In the genomic region with DNA sequence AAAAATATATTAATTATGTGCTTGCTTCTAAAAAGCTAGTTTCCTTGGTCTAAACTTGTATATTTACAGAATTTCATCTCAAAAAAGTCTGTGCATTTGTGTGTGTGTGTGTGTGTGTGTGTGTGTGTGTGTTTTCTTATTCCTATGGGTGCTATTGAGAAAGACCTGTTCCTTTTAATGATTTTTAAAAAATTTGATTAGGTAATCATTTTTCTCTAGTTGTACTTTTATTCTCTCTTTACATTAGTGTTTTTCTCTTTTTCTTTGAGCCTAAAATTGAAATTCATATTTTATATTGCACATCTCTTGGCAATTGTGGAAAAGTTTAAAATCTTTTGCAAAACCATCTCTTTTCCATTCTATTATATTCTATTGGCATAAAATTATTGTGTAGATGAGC, we compare ENCODE assay signal across 7 cellular contexts.
"Had no signal": no experiment of that assay in that cellular context is flagged by ENCODE, and none has a peak within 500 bp of the region (broad histone marks: within the 10 kb centered on the region; RNA-seq: fewer than 3 reads in every experiment).

No MANE protein-coding gene starts in this region.

- DNase-seq: GDM1, GF-D8 had no signal

- FAIRE-seq: GM12878, GM12891, GM12892, GM18507, GM19239 had no signal

- H3K4me3 ChIP-seq: GM12878 had no signal

- ATAC-seq: GM12878 had no signal
